Comparison of ENCODE assay signal across 8 cellular contexts in genomic region chr14:23320584-23321571, GRCh38. TPM values are rescaled to one million over a fixed set of nuclear protein-coding genes. Genes with fewer than 3 reads are reported as not detected.
DNase-seq lines count a peak whose midpoint lies in the region; ATAC-seq and TF ChIP-seq lines count a peak whose summit lies in the region.

Gene PABPN1, plus strand, starts transcription at chr14:23321457. Its CDS starts 13 bp downstream, at chr14:23321470.

- intact Hi-C loops in activated T-helper 1 cell treated with anti-CD3 and anti-CD28 coated beads, Interleukin-12 subunit alpha, Interleukin-12 subunit beta, Interleukin-2, Interleukin-4 antibody, amounts not matched to agents 30 ng/mL and 10 ng/mL and 1 ng/mL, durations not matched to agents 14 hours and 24 hours and 36 hours (cut with micrococcal nuclease), result loop anchor here (1.0 to 10.0 kb wide), 12 partner anchors 20 to 1114 kb away; partner anchors contain the start of genes ACIN1, C14orf119, DCAF11 and EMC9
- intact Hi-C loops in esophagus squamous epithelium (cut with DNase I), result no loop called here

- ATAC-seq in DND-41 (ENCODE audit: insufficient read depth, low read depth), result peak; percentile 91

- peaks cover 30% of the 10 kb centered on the region for H3K4me1 Mint-ChIP-seq in activated T-helper 1 cell treated with anti-CD3 and anti-CD28 coated beads, Interleukin-12 subunit alpha, Interleukin-12 subunit beta, Interleukin-2, Interleukin-4 antibody, amounts not matched to agents 30 ng/mL and 10 ng/mL and 1 ng/mL, durations not matched to agents 14 hours and 24 hours and 36 hours (ENCODE audit: low read depth)

- H3K4me3 ChIP-seq in DND-41 (ENCODE audit: low read depth in 1 of 2, low read length in 2 of 2), result peak within 1 kb of the TSS; percentile 96 to 97
- peak within 1 kb of the TSS; percentile 86 for H3K4me3 ChIP-seq in GM23248
- peak within 1 kb of the TSS; percentile 94 to 99 (median 95) for H3K4me3 ChIP-seq in esophagus squamous epithelium

- H3K4me1 ChIP-seq in DND-41 (ENCODE audit: insufficient read depth, low read length) (peaks cover 36% of the 10 kb centered on the region), GM23248 (ENCODE audit: insufficient read depth) (peaks cover 8% of the 10 kb centered on the region), esophagus squamous epithelium (peaks cover 15 to 37% (median 16%) of the 10 kb centered on the region in 3 donors)

- H3K27ac ChIP-seq in DND-41 (ENCODE audit: low read length) (peak within 1 kb of the TSS; percentile 94), GM23248 (peak within 1 kb of the TSS; percentile 94), esophagus squamous epithelium (peak within 1 kb of the TSS; percentile 94 to 100 (median 99))

- H3F3A ChIP-seq in GM23248 (ENCODE audit: insufficient read depth), result peaks cover 48% of the 10 kb centered on the region

- H3K4me2 ChIP-seq in DND-41 (ENCODE audit: insufficient read depth, low read length) (peak within 1 kb of the TSS; percentile 83), GM23248 (ENCODE audit: unreplicated experiment) (peak within 1 kb of the TSS; percentile 93)

- H3K27ac Mint-ChIP-seq in activated T-helper 1 cell treated with anti-CD3 and anti-CD28 coated beads, Interleukin-12 subunit alpha, Interleukin-12 subunit beta, Interleukin-2, Interleukin-4 antibody, amounts not matched to agents 30 ng/mL and 10 ng/mL and 1 ng/mL, durations not matched to agents 14 hours and 24 hours and 36 hours, result peak within 1 kb of the TSS; percentile 97

- H4K20me1 ChIP-seq in DND-41 (ENCODE audit: insufficient read depth, low read length) (peaks cover 22% of the 10 kb centered on the region), GM23248 (ENCODE audit: insufficient read depth) (no peaks in the 10 kb centered on the region)

- peak within 1 kb of the TSS; percentile 97 for H3K4me3 Mint-ChIP-seq in activated T-helper 1 cell treated with anti-CD3 and anti-CD28 coated beads, Interleukin-12 subunit alpha, Interleukin-12 subunit beta, Interleukin-2, Interleukin-4 antibody, amounts not matched to agents 30 ng/mL and 10 ng/mL and 1 ng/mL, durations not matched to agents 14 hours and 24 hours and 36 hours

- TF ChIP-seq CTCF in DND-41 (IDR thresholded peaks at IDR 0.05; ENCODE audit: borderline replicate concordance, extremely low read depth, low read length, poor library complexity, severe bottlenecking) (no peak), esophagus squamous epithelium (IDR thresholded peaks at IDR 0.05) (no peak)

- H3K79me2 ChIP-seq in DND-41 (ENCODE audit: insufficient read depth, low read length), result peaks cover 33% of the 10 kb centered on the region
- peaks cover 52% of the 10 kb centered on the region for H3K79me2 ChIP-seq in GM23248 (ENCODE audit: insufficient read depth)

- in situ Hi-C loops in GM23248 (cut with MboI), result no loop called here

- H2AFZ ChIP-seq in DND-41 (ENCODE audit: low read depth, low read length) (peak within 1 kb of the TSS; percentile 81), GM23248 (peak within 1 kb of the TSS; percentile 82)

- H3K9me3 Mint-ChIP-seq in activated T-helper 1 cell treated with anti-CD3 and anti-CD28 coated beads, Interleukin-12 subunit alpha, Interleukin-12 subunit beta, Interleukin-2, Interleukin-4 antibody, amounts not matched to agents 30 ng/mL and 10 ng/mL and 1 ng/mL, durations not matched to agents 14 hours and 24 hours and 36 hours, result peaks cover 5% of the 10 kb centered on the region

- peak within 1 kb of the TSS; percentile 82 for H3K9ac ChIP-seq in DND-41 (ENCODE audit: low read depth, low read length)
- H3K9ac ChIP-seq in GM23248, result peak within 1 kb of the TSS; percentile 97

- H3K36me3 ChIP-seq in DND-41 (ENCODE audit: insufficient read depth, low read length), result peaks cover 36% of the 10 kb centered on the region
- peaks cover 29% of the 10 kb centered on the region for H3K36me3 ChIP-seq in GM23248 (ENCODE audit: low read depth)
- H3K36me3 ChIP-seq in esophagus squamous epithelium, result peaks cover 0 to 50% (median 16%) of the 10 kb centered on the region in 3 donors

- H3K36me3 Mint-ChIP-seq in activated T-helper 1 cell treated with anti-CD3 and anti-CD28 coated beads, Interleukin-12 subunit alpha, Interleukin-12 subunit beta, Interleukin-2, Interleukin-4 antibody, amounts not matched to agents 30 ng/mL and 10 ng/mL and 1 ng/mL, durations not matched to agents 14 hours and 24 hours and 36 hours (ENCODE audit: low read depth), result peaks cover 38% of the 10 kb centered on the region

- WGBS in GM23248 (ENCODE audit: low coverage in 1 of 2, low lambda C conversion rate in 2 of 2, missing lambda C conversion rate in 2 of 2), 2 experiments, result 1 to 4% methylated on average over 47 to 59 of the region's 63 CpGs
- 19 to 35% methylated on average over 7 to 15 of the region's 63 CpGs for WGBS in esophagus squamous epithelium, 2 donors

- DNase-seq in DND-41, result peak; percentile 99
- peak; percentile 100 for DNase-seq in GM23248
- DNase-seq in Kasumi-1 (lab: John Stamatoyannopoulos, UW), result peak; percentile 99 to 100
- DNase-seq in RPMI7951 (ENCODE audit: low read depth), result peak; percentile 99
- DNase-seq in activated T-helper 1 cell treated with anti-CD3 and anti-CD28 coated beads, Interleukin-12 subunit alpha, Interleukin-12 subunit beta, Interleukin-2, Interleukin-4 antibody, amounts not matched to agents 30 ng/mL and 10 ng/mL and 1 ng/mL, durations not matched to agents 14 hours and 24 hours and 36 hours (ENCODE audit: low spot score), result peak; percentile 98
- DNase-seq in esophagus squamous epithelium (lab: John Stamatoyannopoulos, UW), result peak; percentile 97
- DNase-seq in myocyte (ENCODE audit: low read depth), result peak; percentile 100
- DNase-seq in stimulated activated CD8-positive, alpha-beta memory T cell treated with anti-CD3 and anti-CD28 coated beads, Interleukin-7, amount 100 ng/mL, for 48 hours (ENCODE audit: extremely low read depth in 1 of 2, low read depth in 1 of 2), result peak; percentile 92 to 98

- peak in 2 of 4 donors; percentile 4 to 62 for TF ChIP-seq POLR2A in esophagus squamous epithelium (IDR thresholded peaks at IDR 0.05)

- H3K9me2 ChIP-seq in GM23248 (ENCODE audit: insufficient read depth), result no peaks in the 10 kb centered on the region

- H3K27me3 ChIP-seq in DND-41 (ENCODE audit: insufficient read depth, low read length, poor library complexity) (no peaks in the 10 kb centered on the region), GM23248 (replicated peaks; ENCODE audit: insufficient read depth) (no peaks in the 10 kb centered on the region), esophagus squamous epithelium (no peaks in the 10 kb centered on the region)

- H3K9me3 ChIP-seq in DND-41 (ENCODE audit: insufficient read depth, low read length, severe bottlenecking) (no peaks in the 10 kb centered on the region), GM23248 (ENCODE audit: low read depth) (no peaks in the 10 kb centered on the region), esophagus squamous epithelium (no peaks in the 10 kb centered on the region)

- no peaks in the 10 kb centered on the region for H3K27me3 Mint-ChIP-seq in activated T-helper 1 cell treated with anti-CD3 and anti-CD28 coated beads, Interleukin-12 subunit alpha, Interleukin-12 subunit beta, Interleukin-2, Interleukin-4 antibody, amounts not matched to agents 30 ng/mL and 10 ng/mL and 1 ng/mL, durations not matched to agents 14 hours and 24 hours and 36 hours (ENCODE audit: insufficient read depth)

RNA-seq across cellular contexts. Expression of gene PABPN1, which starts in this region (rescaled TPM):
- 60.3 and 65.5 TPM in 2 replicates for total RNA-seq in GM23248 (2014; rRNA removed; shearing (Covaris generic))
- 57.8 and 61.2 TPM in 2 replicates for polyA plus RNA-seq in GM23248 (2016; fragmentation: Nextera tagmentation; extraction: Ambion mirVana)
- total RNA-seq in RPMI7951 (2014; rRNA removed; shearing (Covaris generic)), result 45.6 and 49.7 TPM in 2 replicates
- total RNA-seq in activated T-helper 1 cell treated with anti-CD3 and anti-CD28 coated beads, Interleukin-12 subunit alpha, Interleukin-12 subunit beta, Interleukin-2, Interleukin-4 antibody, amounts not matched to agents 30 ng/mL and 10 ng/mL and 1 ng/mL, durations not matched to agents 14 hours and 24 hours and 36 hours, result 252 and 266 TPM in 2 replicates
- total RNA-seq in esophagus squamous epithelium (10 to 100 TPM; 28.2 to 63.8 (median 51.3) TPM), myocyte (90.2 and 90.5 TPM in 2 replicates)
- 159 TPM for polyA plus RNA-seq in myocyte (2012)

Comparison
In these comparisons a context has a peak if more than half of its experiments do, and no peak if none do; other contexts are left out.
1. Peak in every context shown above with its lines: DNase-seq, ATAC-seq, H3K4me3 ChIP-seq and H3K27ac ChIP-seq.